Comparison of ENCODE assay signal across 12 cellular contexts in the genomic region with DNA sequence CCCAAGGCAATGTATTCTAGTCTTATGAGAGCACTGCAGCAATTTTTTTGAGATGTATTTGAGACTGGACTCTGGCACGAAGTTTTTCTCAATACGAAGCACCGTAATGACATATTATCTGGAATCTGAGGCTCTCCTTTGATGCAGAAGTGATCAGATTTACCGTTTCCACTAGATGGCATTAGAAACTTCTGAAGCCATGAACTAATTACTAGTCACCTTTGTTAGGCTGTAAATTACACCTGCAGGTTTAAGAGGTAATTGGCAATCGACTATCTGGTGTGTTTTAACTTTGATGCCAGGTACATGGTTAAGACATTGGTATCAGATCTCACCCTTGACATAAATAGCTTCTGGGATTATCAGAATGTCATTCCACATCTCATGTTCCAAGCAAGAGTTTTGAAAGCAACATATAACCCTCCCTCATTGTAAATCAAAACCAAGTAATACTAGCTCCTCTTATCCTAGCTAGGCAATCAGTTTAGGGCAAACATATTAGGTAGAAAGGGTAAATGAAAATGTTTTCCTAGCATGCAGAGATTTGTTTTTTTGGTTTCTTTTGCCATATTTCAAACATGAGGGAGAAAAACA.
DNase-seq lines count a peak whose midpoint lies in the region; ATAC-seq, FAIRE-seq and TF ChIP-seq lines count a peak whose summit lies in the region.
"Had no signal": no experiment of that assay in that cellular context is flagged by ENCODE, and none has a peak within 500 bp of the region (broad histone marks: within the 10 kb centered on the region; RNA-seq: fewer than 3 reads in every experiment).

No MANE protein-coding gene starts in this region.

- no peak overlapping the region for H2AFZ ChIP-seq in H9 (ENCODE audit: low read length)

- no peak overlapping the region for H3K9ac ChIP-seq in H9 (ENCODE audit: extremely low read depth, insufficient read length, low read length)
- H3K9ac ChIP-seq: SK-N-SH had no signal

- no peak overlapping the region for H3K18ac ChIP-seq in H9 (ENCODE audit: insufficient read length, low read depth, low read length)

- H2BK15ac ChIP-seq in H9 (ENCODE audit: low read depth, low read length) = no peak overlapping the region

- no peaks in the 10 kb centered on the region for H3K79me1 ChIP-seq in H9 (ENCODE audit: insufficient read depth, low read depth, low read length, poor library complexity, severe bottlenecking)

- no peak overlapping the region for H3K14ac ChIP-seq in H9 (ENCODE audit: insufficient read depth, low read length)

- no peaks in the 10 kb centered on the region for H3K79me2 ChIP-seq in H9 (ENCODE audit: insufficient read depth, low read length)

- H3K9me3 ChIP-seq in H9 (ENCODE audit: control insufficient read depth, low read depth, low read length) (no peaks in the 10 kb centered on the region), stomach (no peaks in the 10 kb centered on the region)
- H3K9me3 ChIP-seq: SK-N-SH had no signal

- H3K36me3 ChIP-seq in bronchial epithelial cell (ENCODE audit: control insufficient read depth, insufficient read depth, low read length) = no peaks in the 10 kb centered on the region
- H3K36me3 ChIP-seq in stomach = no peaks in the 10 kb centered on the region

- H3K56ac ChIP-seq in H9 (ENCODE audit: insufficient read length, low read depth, low read length) = no peak overlapping the region

- no peak for FAIRE-seq in bronchial epithelial cell (lab: Jason Lieb, UNC)

- H2BK120ac ChIP-seq in H9 (ENCODE audit: low read depth, low read length, poor library complexity, severe bottlenecking) = no peak overlapping the region

- no peak overlapping the region for H4K8ac ChIP-seq in H9 (replicated peaks; ENCODE audit: insufficient read length, low read depth, low read length)

- DNase-seq in H9 = no peak
- peak; percentile 14 for DNase-seq in NCI-H146 treated with DMSO at 0.1 percent for 48 hours (lab: John Stamatoyannopoulos, UW; ENCODE audit: unreplicated experiment)
- peak; percentile 39 for DNase-seq in bronchial epithelial cell (ENCODE audit: low read depth)
- no peak for DNase-seq in progenitor cell of endocrine pancreas (ENCODE audit: low spot score, unreplicated experiment)
- DNase-seq in stomach = no peak
- DNase-seq in left colon = no peak
- DNase-seq: activated T-cell treated with anti-CD3 and anti-CD28 coated beads, Interleukin-2, amount 50 U/mL, for 48 hours; aorta; Calu3; NCI-H524 treated with DMSO at 0.1 percent for 48 hours; SK-N-SH had no signal

- H3K4me1 ChIP-seq in H9 (ENCODE audit: insufficient read depth, low read length) (peaks cover 5% of the 10 kb centered on the region; the same call in 1 of the 2 replicates), stomach (no peaks in the 10 kb centered on the region)

- no peak overlapping the region for H4K91ac ChIP-seq in H9 (ENCODE audit: insufficient read length, low read depth, low read length)

- no peak overlapping the region for H2BK20ac ChIP-seq in H9 (ENCODE audit: low read depth, low read length, poor library complexity, severe bottlenecking)

- peak; percentile 45; the same call in 2 of the 3 replicates for TF ChIP-seq CTCF in H9 (conservative IDR thresholded peaks at IDR 0.05)
- peak; percentile 27 for TF ChIP-seq CTCF in bronchial epithelial cell (IDR thresholded peaks at IDR 0.05; ENCODE audit: insufficient read depth, low read length, severe bottlenecking)
- TF ChIP-seq CTCF in progenitor cell of endocrine pancreas (IDR thresholded peaks at IDR 0.05; ENCODE audit: unreplicated experiment) = peak; percentile 7
- peak in 1 of 7 experiments; percentile 29 for TF ChIP-seq CTCF in stomach (IDR thresholded peaks at IDR 0.05)

- no peak overlapping the region for H3K4me3 Mint-ChIP-seq in H9
- H3K4me3 Mint-ChIP-seq in progenitor cell of endocrine pancreas (ENCODE audit: low read depth) = no peak overlapping the region

- H2BK12ac ChIP-seq in H9 (ENCODE audit: insufficient read length, low read depth, low read length) = no peak overlapping the region

- no peak overlapping the region for H3K4me2 ChIP-seq in H9 (ENCODE audit: insufficient read depth, insufficient read length, low read length)
- H3K4me2 ChIP-seq: SK-N-SH had no signal

- H3K4ac ChIP-seq in H9 (ENCODE audit: low read depth, low read length) = no peak overlapping the region

- no peak overlapping the region; a peak in 1 of 7 replicates for H3K27ac Mint-ChIP-seq in H9
- H3K27ac Mint-ChIP-seq in progenitor cell of endocrine pancreas = no peak overlapping the region

- peaks cover 4% of the 10 kb centered on the region in 2 experiments; a peak in 2 of 4 replicates for H3K4me1 Mint-ChIP-seq in H9
- H3K4me1 Mint-ChIP-seq in progenitor cell of endocrine pancreas (ENCODE audit: low read depth) = no peaks in the 10 kb centered on the region

- H3T11ph ChIP-seq in H9 (ENCODE audit: low read length) = no peak overlapping the region

- H3K36me3 Mint-ChIP-seq in H9 (ENCODE audit: insufficient read depth in 1 of 3, low read depth in 3 of 3) = peaks cover 0 to 8% (median 0%) of the 10 kb centered on the region in 3 experiments; a peak in 3 of 7 replicates
- H3K36me3 Mint-ChIP-seq in progenitor cell of endocrine pancreas (ENCODE audit: insufficient read depth) = no peaks in the 10 kb centered on the region

- no peak overlapping the region for H2AK5ac ChIP-seq in H9 (ENCODE audit: insufficient read length, low read length)

- no peak overlapping the region for H4K5ac ChIP-seq in H9 (ENCODE audit: insufficient read length, low read depth, low read length)

- H3K27ac ChIP-seq in H9 (ENCODE audit: insufficient read length, low read depth, low read length) (no peak overlapping the region), stomach (no peak overlapping the region)

- H3K23ac ChIP-seq in H9 (ENCODE audit: insufficient read length, low read depth, low read length) = no peak overlapping the region

- no peak overlapping the region for H3K4me3 ChIP-seq in bronchial epithelial cell (ENCODE audit: low read depth, low read length)
- no peak overlapping the region for H3K4me3 ChIP-seq in stomach

- TF ChIP-seq EP300 in stomach (IDR thresholded peaks at IDR 0.05) = no peak

- no peaks in the 10 kb centered on the region for H4K20me1 ChIP-seq in H9 (ENCODE audit: control insufficient read depth, insufficient read depth, insufficient read length)

- no peak for TF ChIP-seq POLR2A in stomach (IDR thresholded peaks at IDR 0.05)

- no peak overlapping the region for H2BK5ac ChIP-seq in H9 (ENCODE audit: insufficient read length, low read length)

- H3K9me3 Mint-ChIP-seq in H9 (peaks cover 3 to 6% of the 10 kb centered on the region in 2 experiments; a peak in 3 of 5 replicates), progenitor cell of endocrine pancreas (ENCODE audit: low read depth) (no peaks in the 10 kb centered on the region)

- intact Hi-C loops in stomach (cut with DNase I; ENCODE audit: low total_unique reads) (no loop called here), left colon (cut with DNase I, micrococcal nuclease) (no loop called here)

- ATAC-seq in HG02852 (IDR thresholded peaks at IDR 0.05; ENCODE audit: unreplicated experiment) (no peak), left colon (no peak)

- WGBS in H9 (ENCODE audit: extremely low coverage, insufficient read length, low lambda C conversion rate) = no CpG with 5 or more reads among the region's 5 CpGs
- 35 to 59% (median 51%) methylated on average over 5 of the region's 5 CpGs for WGBS in stomach, 5 donors

- H3K23me2 ChIP-seq in H9 (ENCODE audit: insufficient read length, low read depth, low read length, poor library complexity, severe bottlenecking) = no peaks in the 10 kb centered on the region

- H3K27me3 ChIP-seq in H9 (ENCODE audit: insufficient read depth, low read length) (no peaks in the 10 kb centered on the region), bronchial epithelial cell (ENCODE audit: control insufficient read depth, insufficient read depth, low read length) (peaks cover 2% of the 10 kb centered on the region), stomach (peaks cover 0 to 6% (median 0%) of the 10 kb centered on the region in 3 donors)

- peaks cover 1% of the 10 kb centered on the region; the same call in 1 of the 2 replicates for H3K27me3 Mint-ChIP-seq in H9 (ENCODE audit: low read depth)
- peaks cover 13% of the 10 kb centered on the region for H3K27me3 Mint-ChIP-seq in progenitor cell of endocrine pancreas

Comparison
In these comparisons a context has a peak if more than half of its experiments do, and no peak if none do; other contexts are left out.
1. DNase-seq: peak in NCI-H146 treated with DMSO at 0.1 percent for 48 hours (single experiment) and bronchial epithelial cell (single experiment); none in H9 (single experiment), progenitor cell of endocrine pancreas (single experiment), stomach (single experiment) and left colon (0 of 2).